ENCODE assay signal across 17 cellular contexts in genomic region chr10:119279441-119279840, GRCh38.
DNase-seq lines count a peak whose midpoint lies in the region; ATAC-seq and TF ChIP-seq lines count a peak whose summit lies in the region.
"Had no signal": no experiment of that assay in that cellular context is flagged by ENCODE, and none has a peak within 500 bp of the region (broad histone marks: within the 10 kb centered on the region; RNA-seq: fewer than 3 reads in every experiment).

No MANE protein-coding gene starts in this region.

- H3K27me3 Mint-ChIP-seq in T-helper 17 cell (no peaks in the 10 kb centered on the region), memory B cell (no peaks in the 10 kb centered on the region)

- 76 to 90% (median 88%) methylated on average over 10 of the region's 10 CpGs for WGBS in spleen, 5 donors

- H3K4me1 Mint-ChIP-seq in T-helper 17 cell (peaks cover 31% of the 10 kb centered on the region), memory B cell (peaks cover 44% of the 10 kb centered on the region)

- H3K9me3 Mint-ChIP-seq in memory B cell, result no peaks in the 10 kb centered on the region
- H3K9me3 Mint-ChIP-seq: GM23338 had no signal

- TF ChIP-seq CTCF in spleen (IDR thresholded peaks at IDR 0.05 in 8 of 11, conservative IDR thresholded peaks at IDR 0.05 in 3 of 11), result no peak

- no peak for TF ChIP-seq POLR2A in spleen (IDR thresholded peaks at IDR 0.05)

- ATAC-seq in Right ventricle myocardium superior (ENCODE audit: poor library complexity), result no peak
- no peak for ATAC-seq in left ventricle myocardium superior
- ATAC-seq in T-helper 17 cell, result no peak
- no peak for ATAC-seq in memory B cell (ENCODE audit: low read depth)
- ATAC-seq in GM18502 (IDR thresholded peaks at IDR 0.05; ENCODE audit: poor library complexity, unreplicated experiment), result no peak
- ATAC-seq: A549, GM23338 had no signal

- H3K27me3 ChIP-seq in spleen (replicated peaks in 1 of 7), result no peaks in the 10 kb centered on the region
- H3K27me3 ChIP-seq: BLaER1 treated with 17β-estradiol and CSF1 and Interleukin-3, amounts not matched to agents 10 nM and 100 nM had no signal

- intact Hi-C loops in Right ventricle myocardium superior (cut with DNase I) (loop anchor here (10.0 kb wide), 1 partner anchor 65 kb away; no protein-coding TSS in a partner anchor), left ventricle myocardium superior (cut with micrococcal nuclease) (no loop called here), spleen (cut with DNase I; ENCODE audit: low total_unique reads) (no loop called here)

- no peaks in the 10 kb centered on the region for H3K36me3 ChIP-seq in spleen
- H3K36me3 ChIP-seq: BLaER1 treated with 17β-estradiol and CSF1 and Interleukin-3, amounts not matched to agents 10 nM and 100 nM had no signal

- peak overlapping the region; percentile 51 for H3K27ac Mint-ChIP-seq in T-helper 17 cell
- peak overlapping the region; percentile 53 for H3K27ac Mint-ChIP-seq in memory B cell
- H3K27ac Mint-ChIP-seq: GM23338 had no signal

- H3K27ac ChIP-seq in spleen, result peak overlapping the region in 2 of 8 donors; percentile 4 to 67
- H3K27ac ChIP-seq: A549; BLaER1 treated with 17β-estradiol and CSF1 and Interleukin-3, amounts not matched to agents 10 nM and 100 nM had no signal

- H3K4me3 Mint-ChIP-seq in T-helper 17 cell (no peak overlapping the region), memory B cell (no peak overlapping the region)
- H3K4me3 Mint-ChIP-seq: GM23338 had no signal

- no peak overlapping the region for H3K4me3 ChIP-seq in spleen
- H3K4me3 ChIP-seq: A549; BLaER1 treated with 17β-estradiol and CSF1 and Interleukin-3, amounts not matched to agents 10 nM and 100 nM; GM23338 had no signal

- H3K4me1 ChIP-seq in spleen, result peaks cover 32 to 83% (median 68%) of the 10 kb centered on the region in 6 donors
- H3K4me1 ChIP-seq: A549 had no signal

- H3K36me3 Mint-ChIP-seq in T-helper 17 cell (ENCODE audit: low read depth) (peaks cover 4% of the 10 kb centered on the region), memory B cell (peaks cover 10% of the 10 kb centered on the region)

- no peaks in the 10 kb centered on the region for H3K9me3 ChIP-seq in T-helper 17 cell (ENCODE audit: control insufficient read depth, low read length, poor library complexity, severe bottlenecking)
- H3K9me3 ChIP-seq in spleen, result no peaks in the 10 kb centered on the region
- H3K9me3 ChIP-seq: A549; BLaER1 treated with 17β-estradiol and CSF1 and Interleukin-3, amounts not matched to agents 10 nM and 100 nM had no signal

- DNase-seq in Right ventricle myocardium superior (peak; percentile 38), left ventricle myocardium superior (no peak), T-helper 17 cell (no peak), memory B cell (ENCODE audit: low spot score in 2 of 2) (no peak), spleen (peak; percentile 56), NCI-H1048 (lab: John Stamatoyannopoulos, UW) (no peak)
- no peak for DNase-seq in effector CD4-positive, alpha-beta T cell
- DNase-seq: DMS79; HCEC 1CT; MM.1S; NCI-H1105; NK-92 treated with Interleukin-12 subunit alpha and Interleukin-12 subunit beta, amount 100 ng/mL, for 24 hours; SHP77 treated with DMSO at 0.1 percent for 48 hours had no signal

Comparison
In these comparisons a context has a peak if more than half of its experiments do, and no peak if none do; other contexts are left out.
1. DNase-seq: peak in Right ventricle myocardium superior (single experiment) and spleen (single experiment); none in left ventricle myocardium superior (single experiment), T-helper 17 cell (0 of 3), memory B cell (0 of 2), NCI-H1048 (single experiment) and effector CD4-positive, alpha-beta T cell (single experiment).